In genomic region chr10:25049966-25050365, GRCh38 we compare ENCODE assay signal across 24 cellular contexts. TPM values are rescaled to one million over a fixed set of nuclear protein-coding genes. Genes with fewer than 3 reads are reported as not detected.
"Had no signal": no experiment of that assay in that cellular context is flagged by ENCODE, and none has a peak within 500 bp of the region (broad histone marks: within the 10 kb centered on the region; RNA-seq: fewer than 3 reads in every experiment).

No MANE protein-coding gene starts in this region.

- H3K9me3 Mint-ChIP-seq: activated CD8-positive, alpha-beta T cell treated with anti-CD3 and anti-CD28 coated beads for 36 hours; activated naive CD4-positive, alpha-beta T cell treated with anti-CD3 and anti-CD28 coated beads, Interleukin-2, amount 10 ng/mL, durations not matched to agents 7 days and 5 days; activated naive CD8-positive, alpha-beta T cell treated with anti-CD3 and anti-CD28 coated beads for 36 hours; activated T-helper 2 cell treated with anti-CD3 and anti-CD28 coated beads, Interferon-gamma antibody, Interleukin-2, Interleukin-4, amounts not matched to agents 10 μg/mL and 5 μg/mL and 100 μg/mL, durations not matched to agents 14 hours and 24 hours and 36 hours had no signal

- H3K4me3 Mint-ChIP-seq: activated CD8-positive, alpha-beta T cell treated with anti-CD3 and anti-CD28 coated beads for 36 hours; activated naive CD4-positive, alpha-beta T cell treated with anti-CD3 and anti-CD28 coated beads, Interleukin-2, amount 10 ng/mL, durations not matched to agents 7 days and 5 days; activated naive CD8-positive, alpha-beta T cell treated with anti-CD3 and anti-CD28 coated beads for 36 hours; activated T-cell treated with anti-CD3 and anti-CD28 coated beads, Interleukin-2, amount 50 U/mL, for 72 hours had no signal

- H3K36me3 Mint-ChIP-seq: activated naive CD4-positive, alpha-beta T cell treated with anti-CD3 and anti-CD28 coated beads, Interleukin-2, amount 10 ng/mL, durations not matched to agents 7 days and 5 days; activated naive CD8-positive, alpha-beta T cell treated with anti-CD3 and anti-CD28 coated beads for 36 hours had no signal

- H3K27me3 ChIP-seq: Peyer's patch had no signal

- H3K9me3 ChIP-seq: Peyer's patch, SK-N-SH had no signal

- FAIRE-seq: bronchial epithelial cell had no signal

- H3K4me1 Mint-ChIP-seq: activated naive CD4-positive, alpha-beta T cell treated with anti-CD3 and anti-CD28 coated beads, Interleukin-2, amount 10 ng/mL, durations not matched to agents 7 days and 5 days; activated naive CD8-positive, alpha-beta T cell treated with anti-CD3 and anti-CD28 coated beads for 36 hours had no signal

- DNase-seq: activated CD4-positive, alpha-beta T cell treated with anti-CD3 and anti-CD28 coated beads for 4 hours; activated CD8-positive, alpha-beta memory T cell treated with anti-CD3 and anti-CD28 coated beads, Interleukin-2, amount 50 U/mL, for 4 hours; activated CD8-positive, alpha-beta T cell treated with anti-CD3 and anti-CD28 coated beads for 36 hours; activated gamma-delta T cell treated with Interleukin-2 at 50 U/mL for 16 hours; activated naive CD4-positive, alpha-beta T cell treated with anti-CD3 and anti-CD28 coated beads, Interleukin-2, amount 10 ng/mL, durations not matched to agents 7 days and 5 days; activated naive CD8-positive, alpha-beta T cell treated with anti-CD3 and anti-CD28 coated beads for 36 hours; activated T-cell treated with anti-CD3 and anti-CD28 coated beads, Interleukin-2, amount 50 U/mL, for 72 hours; anterior cingulate cortex; Karpas-422; NCI-H1048; NCI-H146; NCI-H187 treated with DMSO at 0.1 percent for 48 hours; NCI-H2081 treated with DMSO at 0.1 percent for 48 hours; NCI-H446; NCI-H524; Peyer's patch; Right ventricle myocardium superior; SJCRH30; SK-N-SH; T-helper 1 cell had no signal

- H3K4me3 ChIP-seq: Peyer's patch, SJCRH30 had no signal

- H3K36me3 ChIP-seq: Peyer's patch, SJCRH30 had no signal

- H3K4me1 ChIP-seq: SJCRH30 had no signal

- H3K27ac Mint-ChIP-seq: activated CD8-positive, alpha-beta T cell treated with anti-CD3 and anti-CD28 coated beads for 36 hours; activated naive CD4-positive, alpha-beta T cell treated with anti-CD3 and anti-CD28 coated beads, Interleukin-2, amount 10 ng/mL, durations not matched to agents 7 days and 5 days; activated naive CD8-positive, alpha-beta T cell treated with anti-CD3 and anti-CD28 coated beads for 36 hours; activated T-cell treated with anti-CD3 and anti-CD28 coated beads, Interleukin-2, amount 50 U/mL, for 72 hours; activated T-helper 2 cell treated with anti-CD3 and anti-CD28 coated beads, Interferon-gamma antibody, Interleukin-2, Interleukin-4, amounts not matched to agents 10 μg/mL and 5 μg/mL and 100 μg/mL, durations not matched to agents 14 hours and 24 hours and 36 hours had no signal

- H3K27ac ChIP-seq: Peyer's patch, RWPE1, SJCRH30 had no signal

RNA-seq across cellular contexts. Expression of gene ENKUR, which starts 34.0 kb away (rescaled TPM):
- total RNA-seq: activated CD8-positive, alpha-beta T cell treated with anti-CD3 and anti-CD28 coated beads for 36 hours; activated naive CD8-positive, alpha-beta T cell treated with anti-CD3 and anti-CD28 coated beads for 36 hours; activated T-cell treated with anti-CD3 and anti-CD28 coated beads, Interleukin-2, amount 50 U/mL, for 72 hours; activated T-helper 2 cell treated with anti-CD3 and anti-CD28 coated beads, Interferon-gamma antibody, Interleukin-2, Interleukin-4, amounts not matched to agents 10 μg/mL and 5 μg/mL and 100 μg/mL, durations not matched to agents 14 hours and 24 hours and 36 hours; Right ventricle myocardium superior; SJCRH30; T-helper 2 cell treated with Interferon-gamma antibody and Interleukin-4, amounts not matched to agents 100 ng/mL and 5 ng/mL, for 36 hours had no signal
